ENCODE assay signal across 22 cellular contexts in genomic region chr18:68355637-68356036, GRCh38.
"Had no signal": no experiment of that assay in that cellular context is flagged by ENCODE, and none has a peak within 500 bp of the region (broad histone marks: within the 10 kb centered on the region; RNA-seq: fewer than 3 reads in every experiment).

No MANE protein-coding gene starts in this region.

- H3K36me3 ChIP-seq: MG63, SJSA1 had no signal

- ATAC-seq: T-cell had no signal

- H3K4me3 ChIP-seq: MG63, SJSA1, SK-N-MC had no signal

- H3K9me3 ChIP-seq: MG63, SJSA1 had no signal

- H3K27ac ChIP-seq: KMS-11, SJSA1, SK-N-MC had no signal

- FAIRE-seq: RCC 7860 had no signal

- H3K4me1 ChIP-seq: SJSA1 had no signal

- H3K27me3 ChIP-seq: MG63, SJSA1 had no signal

- DNase-seq: MG63, NCI-H1092, NCI-H1105 treated with DMSO at 0.1 percent for 48 hours, NCI-H1417 treated with DMSO at 0.1 percent for 48 hours, NCI-H146, NCI-H1694 treated with DMSO at 0.1 percent for 48 hours, NCI-H1930, NCI-H2081, NCI-H2107, NCI-H2227 treated with DMSO at 0.1 percent for 48 hours, NCI-H524, NCI-H526 treated with DMSO at 0.1 percent for 48 hours, NCI-H748 treated with DMSO at 0.1 percent for 48 hours, Right ventricle myocardium superior, RPMI8226, SIG-M5, SW 1271, T-cell had no signal
